ENCODE assay signal across 8 cellular contexts in genomic region chr13:32911506-32911905, GRCh38.
DNase-seq lines count a peak whose midpoint lies in the region; ATAC-seq, FAIRE-seq and TF ChIP-seq lines count a peak whose summit lies in the region.

No MANE protein-coding gene starts in this region.

- no peaks in the 10 kb centered on the region for H3K36me3 ChIP-seq in K562 (ENCODE audit: control insufficient read depth, insufficient read depth, low read length)
- no peaks in the 10 kb centered on the region for H3K36me3 ChIP-seq in stomach

- TF ChIP-seq RAD21 in K562 (CRISPR knock-in tag; conservative IDR thresholded peaks at IDR 0.05 in 1 of 2, IDR thresholded peaks at IDR 0.05 in 1 of 2): peak in 1 of 2 experiments; percentile 49; a peak in 1 of 4 replicates

- ATAC-seq in Right ventricle myocardium inferior (peak; percentile 75), HG02852 (IDR thresholded peaks at IDR 0.05; ENCODE audit: unreplicated experiment) (peak; percentile 72), K562 (peak; percentile 79), left colon (peak; percentile 76)

- H3K79me2 ChIP-seq in K562 (ENCODE audit: control insufficient read depth, insufficient read depth, low read length): no peaks in the 10 kb centered on the region

- no peak overlapping the region for H3K9ac ChIP-seq in K562 (ENCODE audit: insufficient read depth in 1 of 2, low read depth in 2 of 2, low read length in 2 of 2)

- no peak for TF ChIP-seq EP300 in K562 (IDR thresholded peaks at IDR 0.05; ENCODE audit: low read length)
- no peak for TF ChIP-seq EP300 in stomach (IDR thresholded peaks at IDR 0.05)

- POLR2A ChIA-PET in K562 (lab: Yijun Ruan, JAX): interaction anchor here (0.7 kb wide), 1 partner anchor 129 kb away, joined by 3 read pairs; no protein-coding TSS in a partner anchor

- H3K4me3 ChIP-seq in K562: no peak overlapping the region
- no peak overlapping the region for H3K4me3 ChIP-seq in stomach

- H3K27me3 ChIP-seq in K562 (ENCODE audit: control insufficient read depth in 2 of 2, insufficient read depth in 2 of 2, low read length in 2 of 2) (no peaks in the 10 kb centered on the region), stomach (no peaks in the 10 kb centered on the region)

- CTCF ChIA-PET in K562 (lab: Yijun Ruan, JAX; ENCODE audit: low intra/inter-chr PET ratio): interaction anchor here (0.6 kb wide), 1 partner anchor 326 kb away, joined by 3 read pairs; no protein-coding TSS in a partner anchor

- DNase-seq in Right ventricle myocardium inferior (ENCODE audit: missing footprints) (no peak), cardiac septum (ENCODE audit: low spot score) (no peak), NCI-H748 (lab: John Stamatoyannopoulos, UW; ENCODE audit: unreplicated experiment) (peak; percentile 90), K562 (ENCODE audit: extremely low read depth in 1 of 4, low spot score in 3 of 4) (peak in 2 of 4 experiments; percentile 17 to 27), left colon (peak in 1 of 2 donors; percentile 12), DMS114 treated with DMSO at 0.1 percent for 48 hours (lab: John Stamatoyannopoulos, UW; ENCODE audit: unreplicated experiment) (no peak), stomach (no peak)

- H2AFZ ChIP-seq in K562 (ENCODE audit: low read depth, low read length): no peak overlapping the region

- FAIRE-seq in K562 (lab: Jason Lieb, UNC): no peak

- no peak overlapping the region for H3K4me2 ChIP-seq in K562 (ENCODE audit: insufficient read depth, low read length)

- no peaks in the 10 kb centered on the region for H3K9me1 ChIP-seq in K562 (ENCODE audit: control insufficient read depth, insufficient read depth, low read length)

- TF ChIP-seq POLR2A in K562 (conservative IDR thresholded peaks at IDR 0.05) (no peak), stomach (IDR thresholded peaks at IDR 0.05) (no peak)

- no TSS peak for BruUV-seq in K562 (replicated peaks; lab: Mats Ljungman, UMichigan)

- no peaks in the 10 kb centered on the region for H3K9me3 ChIP-seq in K562 (replicated peaks; ENCODE audit: control insufficient read depth, insufficient read depth, low read depth, low read length)
- H3K9me3 ChIP-seq in stomach: peaks cover 0 to 4% (median under 1%) of the 10 kb centered on the region in 4 donors

- intact Hi-C loops in Right ventricle myocardium inferior (cut with DNase I) (no loop called here), cardiac septum (cut with DNase I) (no loop called here), K562 (cut with micrococcal nuclease) (no loop called here), left colon (cut with DNase I, micrococcal nuclease) (no loop called here), stomach (cut with DNase I; ENCODE audit: low total_unique reads) (no loop called here)

- 0% methylated on average over 2 of the region's 2 CpGs for WGBS in K562 (ENCODE audit: insufficient coverage, low coverage, missing lambda C conversion rate)
- WGBS in stomach, 5 donors: 88 to 100% (median 96%) methylated on average over 2 of the region's 2 CpGs

- H3K27ac ChIP-seq in K562 (ENCODE audit: extremely low read depth, low read depth, low read length) (no peak overlapping the region), stomach (no peak overlapping the region)

- no peaks in the 10 kb centered on the region for H4K20me1 ChIP-seq in K562 (replicated peaks; ENCODE audit: control insufficient read depth, insufficient read depth, low read length)

- in situ Hi-C loops in K562 (cut with MboI): no loop called here

- H3K4me1 ChIP-seq in K562 (replicated peaks in 1 of 2; ENCODE audit: control insufficient read depth in 2 of 2, insufficient read depth in 2 of 2, low read length in 2 of 2) (no peaks in the 10 kb centered on the region), stomach (peaks cover 0 to 7% (median under 1%) of the 10 kb centered on the region in 4 donors)

- TF ChIP-seq CTCF in K562 (IDR thresholded peaks at IDR 0.05 in 2 of 3, conservative IDR thresholded peaks at IDR 0.05 in 1 of 3; ENCODE audit: insufficient read depth in 2 of 3, low read depth in 1 of 3, low read length in 3 of 3): peak; percentile 24 to 41 (median 32); a peak in 3 of 6 replicates
- TF ChIP-seq CTCF in stomach (IDR thresholded peaks at IDR 0.05): peak in 1 of 7 experiments; percentile 20

TF ChIP-seq in K562, 482 proteins besides CTCF, POLR2A, EP300 and RAD21:
- no peak for TF ChIP-seq HMGXB4 (CRISPR knock-in tag; IDR thresholded peaks at IDR 0.05)
- TF ChIP-seq MCM5 (IDR thresholded peaks at IDR 0.05; ENCODE audit: low read depth): no peak
